8 cellular contexts compared by ENCODE assay signal in the genomic region with DNA sequence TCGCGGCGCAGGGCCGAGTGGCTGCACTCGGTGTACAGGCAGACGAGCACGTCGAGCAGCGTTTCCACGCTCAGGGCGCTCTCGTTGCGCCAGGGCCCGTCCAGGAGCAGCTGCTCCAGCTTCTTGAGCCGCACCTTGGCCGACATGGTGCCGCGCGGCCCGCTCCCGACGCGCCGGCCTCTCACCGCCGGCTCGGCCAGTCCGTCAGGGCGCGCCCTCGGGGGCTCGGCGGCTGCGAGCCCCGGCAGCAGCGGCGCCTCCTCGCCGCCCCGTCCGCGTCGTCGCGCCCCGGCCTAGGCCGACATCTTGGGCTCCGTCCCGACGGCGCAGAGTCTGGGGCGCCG. TPM values are rescaled to one million over a fixed set of nuclear protein-coding genes. Genes with fewer than 3 reads are reported as not detected.
DNase-seq lines count a peak whose midpoint lies in the region; ATAC-seq, FAIRE-seq and TF ChIP-seq lines count a peak whose summit lies in the region.

No MANE protein-coding gene starts in this region.

- TF ChIP-seq POLR2A in K562 (conservative IDR thresholded peaks at IDR 0.05): no peak

- intact Hi-C loops in K562 (cut with micrococcal nuclease) (no loop called here), left lung (cut with DNase I) (no loop called here)

- H3K9me1 ChIP-seq in K562 (ENCODE audit: control insufficient read depth, insufficient read depth, low read length): no peaks in the 10 kb centered on the region

- WGBS in K562 (ENCODE audit: insufficient coverage, low coverage, missing lambda C conversion rate): under 1% methylated on average over 23 of the region's 53 CpGs
- 2% methylated on average over 53 of the region's 53 CpGs for WGBS in thymus

- H3K27me3 ChIP-seq in K562 (ENCODE audit: control insufficient read depth in 2 of 2, insufficient read depth in 2 of 2, low read length in 2 of 2) (no peaks in the 10 kb centered on the region), left lung (peaks cover 0 to 55% of the 10 kb centered on the region in 2 donors), thymus (ENCODE audit: control insufficient read depth, insufficient read depth) (peaks cover 51% of the 10 kb centered on the region)

- no peak for TF ChIP-seq RAD21 in K562 (CRISPR knock-in tag; conservative IDR thresholded peaks at IDR 0.05 in 1 of 2, IDR thresholded peaks at IDR 0.05 in 1 of 2)

- H3K27ac Mint-ChIP-seq in HFFc6: no peak overlapping the region

- H3K9me3 ChIP-seq in K562 (replicated peaks; ENCODE audit: control insufficient read depth, insufficient read depth, low read depth, low read length): no peaks in the 10 kb centered on the region
- no peaks in the 10 kb centered on the region for H3K9me3 ChIP-seq in left lung
- no peaks in the 10 kb centered on the region for H3K9me3 ChIP-seq in thymus (ENCODE audit: control insufficient read depth)

- DNase-seq in HFFc6 (peak; percentile 22), K562 (ENCODE audit: extremely low read depth in 1 of 4, low spot score in 3 of 4) (peak in 2 of 4 experiments; percentile 22 to 27), left lung (peak; percentile 38 to 85), GM13977 (ENCODE audit: low spot score) (no peak), AG08396 (ENCODE audit: low spot score) (no peak)
- no peak for DNase-seq in activated CD4-positive, alpha-beta T cell treated with anti-CD3 and anti-CD28 coated beads for 4 hours

- peaks cover 10% of the 10 kb centered on the region for H3K36me3 Mint-ChIP-seq in HFFc6 (ENCODE audit: low read depth)

- peaks cover 51% of the 10 kb centered on the region for H3K4me1 Mint-ChIP-seq in HFFc6 (ENCODE audit: low read depth)

- POLR2A ChIA-PET in K562 (lab: Yijun Ruan, JAX): no interaction called here

- no peaks in the 10 kb centered on the region for H3K36me3 ChIP-seq in K562 (ENCODE audit: control insufficient read depth, insufficient read depth, low read length)
- no peaks in the 10 kb centered on the region for H3K36me3 ChIP-seq in left lung
- H3K36me3 ChIP-seq in thymus (ENCODE audit: control insufficient read depth, insufficient read depth): no peaks in the 10 kb centered on the region

- H3K27me3 Mint-ChIP-seq in HFFc6 (ENCODE audit: insufficient read depth): no peaks in the 10 kb centered on the region; the same call in 1 of the 2 replicates

- H4K20me1 ChIP-seq in K562 (replicated peaks; ENCODE audit: control insufficient read depth, insufficient read depth, low read length): no peaks in the 10 kb centered on the region

- peak overlapping the region; percentile 55 for H3K4me3 ChIP-seq in K562
- H3K4me3 ChIP-seq in left lung: peak overlapping the region; percentile 88 to 93
- peak overlapping the region; percentile 56 for H3K4me3 ChIP-seq in thymus (ENCODE audit: low read length)

- peak overlapping the region; percentile 46 to 97; a peak in 3 of 4 replicates for H3K9ac ChIP-seq in K562 (ENCODE audit: insufficient read depth in 1 of 2, low read depth in 2 of 2, low read length in 2 of 2)

- no peaks in the 10 kb centered on the region for H3K9me3 Mint-ChIP-seq in HFFc6

- CTCF ChIA-PET in K562 (lab: Yijun Ruan, JAX; ENCODE audit: low intra/inter-chr PET ratio): no interaction called here

- no peak for TF ChIP-seq EP300 in K562 (IDR thresholded peaks at IDR 0.05; ENCODE audit: low read length)

- peak overlapping the region; percentile 94 for H3K4me3 Mint-ChIP-seq in HFFc6

- no peak for FAIRE-seq in K562 (lab: Jason Lieb, UNC)

- H3K27ac ChIP-seq in C4-2B (peak overlapping the region; percentile 87), K562 (ENCODE audit: extremely low read depth, low read depth, low read length) (peak overlapping the region; percentile 48; the same call in 1 of the 3 replicates), left lung (peak overlapping the region; percentile 86), thymus (ENCODE audit: low read depth) (peak overlapping the region; percentile 58)

- BruUV-seq in K562 (replicated peaks; lab: Mats Ljungman, UMichigan): no TSS peak

- peaks cover 28% of the 10 kb centered on the region for H3K79me2 ChIP-seq in K562 (ENCODE audit: control insufficient read depth, insufficient read depth, low read length)

- H2AFZ ChIP-seq in K562 (ENCODE audit: low read depth, low read length): peak overlapping the region; percentile 59; the same call in 1 of the 2 replicates

- TF ChIP-seq CTCF in C4-2B (conservative IDR thresholded peaks at IDR 0.05): no peak
- no peak for TF ChIP-seq CTCF in HFFc6 (IDR thresholded peaks at IDR 0.05)
- TF ChIP-seq CTCF in K562 (IDR thresholded peaks at IDR 0.05 in 2 of 3, conservative IDR thresholded peaks at IDR 0.05 in 1 of 3; ENCODE audit: insufficient read depth in 2 of 3, low read depth in 1 of 3, low read length in 3 of 3): no peak
- TF ChIP-seq CTCF in left lung (IDR thresholded peaks at IDR 0.05): no peak
- TF ChIP-seq CTCF in GM13977 (IDR thresholded peaks at IDR 0.05; ENCODE audit: extremely low read depth, insufficient read depth, missing control alignments): no peak

- ATAC-seq in K562 (peak; percentile 50), left lung (no peak)

- H3K4me2 ChIP-seq in K562 (ENCODE audit: insufficient read depth, low read length): peak overlapping the region; percentile 78; the same call in 1 of the 2 replicates

- peaks cover 14 to 26% of the 10 kb centered on the region in 2 experiments; a peak in 4 of 5 replicates for H3K4me1 ChIP-seq in K562 (replicated peaks in 1 of 2; ENCODE audit: control insufficient read depth in 2 of 2, insufficient read depth in 2 of 2, low read length in 2 of 2)
- peaks cover 4 to 32% of the 10 kb centered on the region in 2 donors for H3K4me1 ChIP-seq in left lung
- H3K4me1 ChIP-seq in thymus (ENCODE audit: control insufficient read depth, insufficient read depth, low read length): no peaks in the 10 kb centered on the region

- in situ Hi-C loops in K562 (cut with MboI) (no loop called here), GM13977 (cut with MboI; ENCODE audit: low pct_unique_long_range_greater_than_20kb, low sequenced_read_pairs, unreplicated experiment) (no loop called here)

RNA-seq across cellular contexts. Expression of a gene that starts 0.3 kb away (rescaled TPM):
- 10 to 100 TPM; 73.7 to 85.1 (median 79.9) TPM for total RNA-seq in HFFc6 (2021; fragmentation: NEBNext Ultra II Directional; extraction: Animal tissue kit (Norgen Biotek cat#: 25700))
- total RNA-seq in K562 (2011; cell fraction: chromatin; rRNA removed; ENCODE audit: low replicate concordance): 119 and 196 TPM in 2 replicates
- total RNA-seq in K562 (2011; cell fraction: nucleolus; rRNA removed): 64.6 and 73.0 TPM in 2 replicates
- 59.7 and 71.4 TPM in 2 replicates for total RNA-seq in K562 (2011; cell fraction: nucleoplasm; rRNA removed)
- 12.6 and 15.1 TPM in 2 replicates for total RNA-seq in K562 (2014; rRNA removed)
- total RNA-seq in K562 (2014; rRNA removed; fragmentation: Illumina TruSeq; extraction: Trizol): 8.8 and 9.0 TPM in 2 replicates
- 8.7 and 9.7 TPM in 2 replicates for total RNA-seq in K562 (2015; rRNA removed; fragmentation: Illumina TruSeq; extraction: Trizol)
- 19.6 and 24.3 TPM in 2 replicates for total RNA-seq in K562 (2021)
- polyA plus RNA-seq in K562 (2011; rRNA removed): 19.5 and 22.9 TPM in 2 replicates
- 11.9 and 18.9 TPM in 2 replicates for polyA plus RNA-seq in K562 (2011; cell fraction: cytosol; rRNA removed)
- polyA plus RNA-seq in K562 (2011; cell fraction: nucleus; rRNA removed): 48.6 and 73.5 TPM in 2 replicates
- 17.6 and 18.7 TPM in 2 replicates for polyA plus RNA-seq in K562 (2012)
- polyA plus RNA-seq in K562 (2014; fragmentation: Illumina TruSeq; extraction: Trizol): 16.5 and 17.0 TPM in 2 replicates
- polyA plus RNA-seq in K562 (2014; fragmentation: Nextera tagmentation; extraction: Ambion mirVana): under 1 TPM; 0.07 to 0.25 TPM
- polyA plus RNA-seq in K562 (2014; rRNA removed): 13.9 and 15.0 TPM in 2 replicates
- 18.5 and 26.6 TPM in 2 replicates for polyA minus RNA-seq in K562 (2011; rRNA and poly(A)+ RNA removed)
- 21.0 and 21.4 TPM in 2 replicates for polyA minus RNA-seq in K562 (2011; cell fraction: cytosol; rRNA and poly(A)+ RNA removed)
- polyA minus RNA-seq in K562 (2011; cell fraction: nucleus; rRNA and poly(A)+ RNA removed): 22.5 and 33.5 TPM in 2 replicates
- 10 to 100 TPM; 79.8 to 79.9 TPM for total RNA-seq in left lung
- polyA plus RNA-seq in thymus: 16.3 TPM

RNA-seq across cellular contexts. Expression of a gene that starts 27.0 kb away (rescaled TPM):
- not detected for total RNA-seq in HFFc6 (2021; fragmentation: NEBNext Ultra II Directional; extraction: Animal tissue kit (Norgen Biotek cat#: 25700))
- total RNA-seq in K562 (2011; cell fraction: chromatin; rRNA removed; ENCODE audit: low replicate concordance): not detected in 2 replicates
- total RNA-seq in K562 (2011; cell fraction: nucleolus; rRNA removed): not detected in 2 replicates
- total RNA-seq in K562 (2011; cell fraction: nucleoplasm; rRNA removed): not detected in 2 replicates
- total RNA-seq in K562 (2014; rRNA removed) (not detected in 2 replicates), K562 (2014; rRNA removed; fragmentation: Illumina TruSeq; extraction: Trizol) (not detected in 2 replicates), K562 (2015; rRNA removed; fragmentation: Illumina TruSeq; extraction: Trizol) (not detected in 2 replicates), K562 (2021) (not detected in 2 replicates), left lung (not detected)
- polyA plus RNA-seq in K562 (2011; rRNA removed) (not detected in 2 replicates), K562 (2014; fragmentation: Illumina TruSeq; extraction: Trizol) (not detected in 2 replicates), K562 (2014; fragmentation: Nextera tagmentation; extraction: Ambion mirVana) (not detected), K562 (2014; rRNA removed) (not detected in 2 replicates), thymus (0.75 TPM)
- 0.30 TPM in 1 of 2 replicates, not detected in the other for polyA plus RNA-seq in K562 (2011; cell fraction: cytosol; rRNA removed)
- not detected in 2 replicates for polyA plus RNA-seq in K562 (2011; cell fraction: nucleus; rRNA removed)
- polyA plus RNA-seq in K562 (2012): not detected in 2 replicates
- not detected in 2 replicates for polyA minus RNA-seq in K562 (2011; rRNA and poly(A)+ RNA removed)
- not detected in 2 replicates for polyA minus RNA-seq in K562 (2011; cell fraction: cytosol; rRNA and poly(A)+ RNA removed)
- not detected in 2 replicates for polyA minus RNA-seq in K562 (2011; cell fraction: nucleus; rRNA and poly(A)+ RNA removed)

RNA-seq across cellular contexts. Expression of a gene that starts 37.5 kb away (rescaled TPM):
- total RNA-seq in HFFc6 (2021; fragmentation: NEBNext Ultra II Directional; extraction: Animal tissue kit (Norgen Biotek cat#: 25700)): under 1 TPM in 1 of 6 experiments, not detected in 5; 0.45 TPM
- total RNA-seq in K562 (2011; cell fraction: chromatin; rRNA removed; ENCODE audit: low replicate concordance): 7.7 and 24.3 TPM in 2 replicates
- 22.4 and 23.0 TPM in 2 replicates for total RNA-seq in K562 (2011; cell fraction: nucleolus; rRNA removed)
- total RNA-seq in K562 (2011; cell fraction: nucleoplasm; rRNA removed): 13.8 and 17.9 TPM in 2 replicates
- total RNA-seq in K562 (2014; rRNA removed): 3.5 and 5.6 TPM in 2 replicates
- 0.33 TPM in 1 of 2 replicates, not detected in the other for total RNA-seq in K562 (2014; rRNA removed; fragmentation: Illumina TruSeq; extraction: Trizol)
- total RNA-seq in K562 (2015; rRNA removed; fragmentation: Illumina TruSeq; extraction: Trizol): 0.83 and 1.6 TPM in 2 replicates
- 5.4 and 6.7 TPM in 2 replicates for total RNA-seq in K562 (2021)
- polyA plus RNA-seq in K562 (2011; rRNA removed): 1.1 and 2.0 TPM in 2 replicates
- polyA plus RNA-seq in K562 (2011; cell fraction: cytosol; rRNA removed): 1.6 and 3.7 TPM in 2 replicates
- 8.4 and 18.9 TPM in 2 replicates for polyA plus RNA-seq in K562 (2011; cell fraction: nucleus; rRNA removed)
- 1.8 and 2.2 TPM in 2 replicates for polyA plus RNA-seq in K562 (2012)
- 0.25 and 0.97 TPM in 2 replicates for polyA plus RNA-seq in K562 (2014; fragmentation: Illumina TruSeq; extraction: Trizol)
- under 1 TPM in 1 of 2 experiments, not detected in 1; 0.10 TPM for polyA plus RNA-seq in K562 (2014; fragmentation: Nextera tagmentation; extraction: Ambion mirVana)
- polyA plus RNA-seq in K562 (2014; rRNA removed): 6.2 and 11.7 TPM in 2 replicates
- polyA minus RNA-seq in K562 (2011; rRNA and poly(A)+ RNA removed): 0.21 TPM in 1 of 2 replicates, not detected in the other
- 2.5 and 2.9 TPM in 2 replicates for polyA minus RNA-seq in K562 (2011; cell fraction: cytosol; rRNA and poly(A)+ RNA removed)
- 3.1 and 5.0 TPM in 2 replicates for polyA minus RNA-seq in K562 (2011; cell fraction: nucleus; rRNA and poly(A)+ RNA removed)
- 1 to 10 TPM; 3.0 to 4.0 TPM for total RNA-seq in left lung
- 83.7 TPM for polyA plus RNA-seq in thymus

Comparison
In these comparisons a context has a peak if more than half of its experiments do, and no peak if none do; other contexts are left out.
1. DNase-seq: peak in HFFc6 (single experiment) and left lung (2 of 2); none in GM13977 (single experiment), AG08396 (single experiment) and activated CD4-positive, alpha-beta T cell treated with anti-CD3 and anti-CD28 coated beads for 4 hours (0 of 2).
2. Peak in every context shown above with its lines, with median percentiles within 50 percentile points of each other: H3K27ac ChIP-seq and H3K4me3 ChIP-seq.